8 cellular contexts compared by ENCODE assay signal in the genomic region with DNA sequence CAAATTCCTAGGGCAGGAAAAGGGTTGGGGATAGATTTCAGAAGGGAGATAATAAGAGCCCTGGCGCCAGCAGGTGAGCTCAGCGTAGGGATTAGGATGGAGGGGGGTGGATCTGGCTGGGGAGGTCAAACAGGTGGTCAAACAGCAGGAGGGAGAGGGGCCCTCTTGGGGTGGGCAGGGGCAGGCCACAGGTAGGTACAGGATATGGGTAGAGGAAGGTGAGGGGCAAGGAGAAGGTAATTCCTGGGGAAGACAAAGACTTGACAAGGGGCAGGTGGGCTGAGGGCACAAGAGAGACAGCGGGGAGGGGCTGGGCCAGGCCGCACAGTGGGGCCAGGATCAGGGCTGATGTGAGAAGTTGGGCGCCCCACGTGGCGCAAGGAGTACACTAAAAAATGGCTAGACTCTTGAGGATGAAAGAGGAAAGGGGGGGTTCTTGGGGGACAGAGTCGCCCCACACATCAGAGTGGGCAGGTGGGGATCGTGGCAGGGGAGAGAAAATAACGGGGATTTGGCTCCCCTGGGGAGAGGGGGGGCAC. TPM values are rescaled to one million over a fixed set of nuclear protein-coding genes. Genes with fewer than 3 reads are reported as not detected.
A peak's percentile ranks its signal among the peaks of the same experiment; 100 is the strongest.
DNase-seq lines count a peak whose midpoint lies in the region; ATAC-seq and TF ChIP-seq lines count a peak whose summit lies in the region.

No MANE protein-coding gene starts in this region.

- H3K27ac ChIP-seq in MM.1S (ENCODE audit: low read length) (peak overlapping the region; percentile 67; the same call in 1 of the 2 replicates), duodenal mucosa (ENCODE audit: low read depth, low read length) (peak overlapping the region; percentile 75), mesendoderm (ENCODE audit: low read depth, low read length) (peak overlapping the region; percentile 91), substantia nigra (ENCODE audit: low read depth, low read length, poor library complexity, severe bottlenecking) (peak overlapping the region; percentile 85)

- peak overlapping the region; percentile 97 for H3K56ac ChIP-seq in mesendoderm (ENCODE audit: low read length)

- peak overlapping the region; percentile 82 for H3K4ac ChIP-seq in mesendoderm (ENCODE audit: low read depth, low read length)

- peak overlapping the region; percentile 80 for H3K23ac ChIP-seq in mesendoderm (ENCODE audit: low read length)

- intact Hi-C loops in activated CD4-positive, alpha-beta T cell treated with anti-CD3 and anti-CD28 coated beads for 36 hours (cut with DNase I, micrococcal nuclease), result loop anchor here (1.0 to 5.0 kb wide), 6 partner anchors 12 to 527 kb away; a partner anchor contains a TSS

- peaks cover 27% of the 10 kb centered on the region for H3K4me1 ChIP-seq in MM.1S (ENCODE audit: low read length)
- H3K4me1 ChIP-seq in duodenal mucosa (ENCODE audit: control insufficient read depth in 1 of 2, insufficient read depth in 2 of 2, low read length in 2 of 2), result peaks cover 29 to 38% of the 10 kb centered on the region in 2 donors
- peaks cover 2% of the 10 kb centered on the region for H3K4me1 ChIP-seq in mesendoderm (ENCODE audit: control insufficient read depth, low read depth, low read length)

- no peaks in the 10 kb centered on the region for H3K9me2 ChIP-seq in MM.1S (replicated peaks; ENCODE audit: insufficient read depth, low read length)

- no peak overlapping the region for H2BK5ac ChIP-seq in mesendoderm (ENCODE audit: low read length)

- no peak for ATAC-seq in activated CD4-positive, alpha-beta T cell treated with anti-CD3 and anti-CD28 coated beads for 36 hours
- no peak for ATAC-seq in HG03457 (IDR thresholded peaks at IDR 0.05; ENCODE audit: unreplicated experiment)

- peak overlapping the region; percentile 92 for H3K9ac ChIP-seq in MM.1S (ENCODE audit: low read length)
- peak overlapping the region; percentile 75 to 81 for H3K9ac ChIP-seq in duodenal mucosa (ENCODE audit: low read depth in 1 of 2, low read length in 2 of 2)
- H3K9ac ChIP-seq in mesendoderm (ENCODE audit: low read length), result peak overlapping the region; percentile 95

- peaks cover 3% of the 10 kb centered on the region for H3K79me1 ChIP-seq in mesendoderm (ENCODE audit: low read length)

- no peak overlapping the region for H4K8ac ChIP-seq in mesendoderm (ENCODE audit: low read depth, low read length)

- H3K79me2 ChIP-seq in MM.1S (ENCODE audit: low read length) (peaks cover 28% of the 10 kb centered on the region), mesendoderm (ENCODE audit: control insufficient read depth, insufficient read depth, low read length) (peaks cover 3% of the 10 kb centered on the region)

- H3F3A ChIP-seq in MM.1S (ENCODE audit: insufficient read depth, low read length), result peaks cover 20% of the 10 kb centered on the region

- CTCF ChIA-PET in activated CD4-positive, alpha-beta T cell treated with anti-CD3 and anti-CD28 coated beads for 36 hours (lab: Charles Lee), result interaction anchor here (0.5 to 2.2 kb wide), 4 partner anchors 12 to 630 kb away, joined by 3 to 10 read pairs (median 3); no protein-coding TSS in a partner anchor

- no peaks in the 10 kb centered on the region for H3K9me3 Mint-ChIP-seq in activated CD4-positive, alpha-beta T cell treated with anti-CD3 and anti-CD28 coated beads for 36 hours (ENCODE audit: low read depth)

- H4K5ac ChIP-seq in mesendoderm (ENCODE audit: low read length), result no peak overlapping the region

- H3K4me3 Mint-ChIP-seq in activated CD4-positive, alpha-beta T cell treated with anti-CD3 and anti-CD28 coated beads for 36 hours, result peak overlapping the region; percentile 98

- H3K36me3 ChIP-seq in MM.1S (replicated peaks; ENCODE audit: insufficient read depth, low read length), result 0 out of 2 replicates have a peak, but pooled peaks cover under 1% of the 10 kb centered on the region
- peaks cover 2 to 12% of the 10 kb centered on the region in 2 donors for H3K36me3 ChIP-seq in duodenal mucosa (ENCODE audit: control insufficient read depth in 1 of 2, insufficient read depth in 2 of 2, low read length in 2 of 2)
- H3K36me3 ChIP-seq in mesendoderm (ENCODE audit: control insufficient read depth, insufficient read depth, low read length), result peaks cover 3% of the 10 kb centered on the region

- H3K18ac ChIP-seq in mesendoderm (ENCODE audit: low read length), result peak overlapping the region; percentile 80

- peaks cover 45% of the 10 kb centered on the region for H3K36me3 Mint-ChIP-seq in activated CD4-positive, alpha-beta T cell treated with anti-CD3 and anti-CD28 coated beads for 36 hours (ENCODE audit: low read depth)

- H3K4me2 ChIP-seq in MM.1S (ENCODE audit: low read depth, low read length), result peak overlapping the region; percentile 93
- H3K4me2 ChIP-seq in mesendoderm (ENCODE audit: low read length), result peak overlapping the region; percentile 80

- H3K9me3 ChIP-seq in MM.1S (replicated peaks; ENCODE audit: insufficient read depth, low read length) (no peaks in the 10 kb centered on the region), duodenal mucosa (ENCODE audit: control insufficient read depth in 1 of 2, low read length in 2 of 2) (no peaks in the 10 kb centered on the region)

- 0 out of 2 replicates have a peak, but pooled peaks cover 5% of the 10 kb centered on the region for H4K20me1 ChIP-seq in MM.1S (ENCODE audit: insufficient read depth, low read length)

- H3K4me1 Mint-ChIP-seq in activated CD4-positive, alpha-beta T cell treated with anti-CD3 and anti-CD28 coated beads for 36 hours, result peaks cover 31% of the 10 kb centered on the region

- no peak overlapping the region for H2AK5ac ChIP-seq in mesendoderm (ENCODE audit: low read length)

- H3K27me3 ChIP-seq in MM.1S (replicated peaks; ENCODE audit: insufficient read depth, low read length) (no peaks in the 10 kb centered on the region), duodenal mucosa (ENCODE audit: control insufficient read depth in 1 of 2, insufficient read depth in 2 of 2, low read length in 2 of 2) (no peaks in the 10 kb centered on the region), mesendoderm (ENCODE audit: insufficient read depth, low read length, poor library complexity) (no peaks in the 10 kb centered on the region)

- POLR2A ChIA-PET in activated CD4-positive, alpha-beta T cell treated with anti-CD3 and anti-CD28 coated beads for 36 hours (lab: Charles Lee), result interaction anchor here (0.5 to 1.0 kb wide), 3 partner anchors 13 to 660 kb away, joined by 3 to 4 read pairs (median 3); no protein-coding TSS in a partner anchor

- no peaks in the 10 kb centered on the region for H3K27me3 Mint-ChIP-seq in activated CD4-positive, alpha-beta T cell treated with anti-CD3 and anti-CD28 coated beads for 36 hours

- DNase-seq in GM10266 (ENCODE audit: extremely low spot score) (peak; percentile 84), MM.1S (peak; percentile 69), mesendoderm (peak; percentile 77), substantia nigra (lab: John Stamatoyannopoulos, UW) (peak in 8 of 49 donors; percentile 19 to 53 (median 31)), DMS153 (lab: John Stamatoyannopoulos, UW) (no peak)
- peak; percentile 77 for DNase-seq in activated CD4-positive, alpha-beta T cell treated with anti-CD3 and anti-CD28 coated beads for 36 hours

- TF ChIP-seq CTCF in GM10266 (IDR thresholded peaks at IDR 0.05; ENCODE audit: control insufficient read depth, insufficient read depth, low read depth, missing control alignments) (peak; percentile 61), MM.1S (IDR thresholded peaks at IDR 0.05; ENCODE audit: low read length) (peak; percentile 56)

- no peak overlapping the region for H2BK120ac ChIP-seq in mesendoderm (ENCODE audit: low read depth, low read length)

- WGBS in mesendoderm (ENCODE audit: extremely low coverage, insufficient coverage, low lambda C conversion rate), result no CpG with 5 or more reads among the region's 10 CpGs

- H2AFZ ChIP-seq in MM.1S (ENCODE audit: low read length), result peak overlapping the region; percentile 84

- no peak overlapping the region for H2BK15ac ChIP-seq in mesendoderm (replicated peaks; ENCODE audit: low read depth)

- H3K27ac Mint-ChIP-seq in activated CD4-positive, alpha-beta T cell treated with anti-CD3 and anti-CD28 coated beads for 36 hours, result peak overlapping the region; percentile 91

- H3K4me3 ChIP-seq in MM.1S (ENCODE audit: low read length), result peak overlapping the region; percentile 95
- H3K4me3 ChIP-seq in duodenal mucosa (ENCODE audit: low read depth in 1 of 2, low read length in 2 of 2), result peak overlapping the region; percentile 88 to 94
- H3K4me3 ChIP-seq in mesendoderm (ENCODE audit: low read length), result peak overlapping the region; percentile 83

RNA-seq across cellular contexts. Expression of a gene that starts 0.7 kb away (rescaled TPM):
- 10 to 100 TPM; 62.5 to 67.1 TPM for total RNA-seq in activated CD4-positive, alpha-beta T cell treated with anti-CD3 and anti-CD28 coated beads for 36 hours
- 32.6 TPM for polyA plus RNA-seq in mesendoderm (2013, experiment 1 of 2)
- polyA plus RNA-seq in mesendoderm (2013, experiment 2 of 2), result 31.2 TPM

RNA-seq across cellular contexts. Expression of a gene that starts 3.7 kb away (rescaled TPM):
- 10 to 100 TPM; 39.2 to 50.3 TPM for total RNA-seq in activated CD4-positive, alpha-beta T cell treated with anti-CD3 and anti-CD28 coated beads for 36 hours
- polyA plus RNA-seq in mesendoderm (2013, experiment 1 of 2), result 0.93 TPM
- 1.1 TPM for polyA plus RNA-seq in mesendoderm (2013, experiment 2 of 2)

RNA-seq across cellular contexts. Expression of a gene that starts 21.4 kb away (rescaled TPM):
- 10 to 100 TPM; 18.9 to 19.3 TPM for total RNA-seq in activated CD4-positive, alpha-beta T cell treated with anti-CD3 and anti-CD28 coated beads for 36 hours
- 23.0 TPM for polyA plus RNA-seq in mesendoderm (2013, experiment 1 of 2)
- 23.3 TPM for polyA plus RNA-seq in mesendoderm (2013, experiment 2 of 2)

RNA-seq across cellular contexts. Expression of a gene that starts 22.0 kb away (rescaled TPM):
- not detected for total RNA-seq in activated CD4-positive, alpha-beta T cell treated with anti-CD3 and anti-CD28 coated beads for 36 hours
- 50.3 TPM for polyA plus RNA-seq in mesendoderm (2013, experiment 1 of 2)
- 50.0 TPM for polyA plus RNA-seq in mesendoderm (2013, experiment 2 of 2)

RNA-seq across cellular contexts. Expression of a gene that starts 47.9 kb away (rescaled TPM):
- total RNA-seq in activated CD4-positive, alpha-beta T cell treated with anti-CD3 and anti-CD28 coated beads for 36 hours, result under 1 TPM; 0.07 to 0.11 TPM
- polyA plus RNA-seq in mesendoderm (2013, experiment 1 of 2), result 2.4 TPM
- polyA plus RNA-seq in mesendoderm (2013, experiment 2 of 2), result 2.4 TPM
